Comparison of ENCODE assay signal across 8 cellular contexts in genomic region chr10:73865459-73866442, GRCh38. TPM values are rescaled to one million over a fixed set of nuclear protein-coding genes. Genes with fewer than 3 reads are reported as not detected.
DNase-seq lines count a peak whose midpoint lies in the region; ATAC-seq and TF ChIP-seq lines count a peak whose summit lies in the region.

No MANE protein-coding gene starts in this region.

- H3K9me3 Mint-ChIP-seq in CD8-positive, alpha-beta memory T cell: no peaks in the 10 kb centered on the region

- peak overlapping the region; percentile 80 to 91 (median 85) for H3K4me3 Mint-ChIP-seq in CD8-positive, alpha-beta memory T cell

- H3K4me1 Mint-ChIP-seq in CD8-positive, alpha-beta memory T cell: peaks cover 74 to 94% (median 83%) of the 10 kb centered on the region in 3 donors

- H3K36me3 Mint-ChIP-seq in CD8-positive, alpha-beta memory T cell: peaks cover 1 to 69% (median 3%) of the 10 kb centered on the region in 3 donors

- H3K4me3 ChIP-seq in CD8-positive, alpha-beta memory T cell (ENCODE audit: low read length): peak overlapping the region; percentile 71
- H3K4me3 ChIP-seq in OCI-LY1 (ENCODE audit: low read depth, low read length, poor library complexity, severe bottlenecking) (peak overlapping the region; percentile 45), mononuclear cell (ENCODE audit: low read length) (peak overlapping the region; percentile 17)

- no peak for TF ChIP-seq CTCF in OCI-LY1 (IDR thresholded peaks at IDR 0.05; ENCODE audit: low read length)

- H4K20me1 ChIP-seq in OCI-LY1 (ENCODE audit: insufficient read depth, low read length): no peaks in the 10 kb centered on the region

- no peak overlapping the region for H2AFZ ChIP-seq in OCI-LY1 (ENCODE audit: low read length)

- no peaks in the 10 kb centered on the region; the same call in 1 of the 2 replicates for H3F3A ChIP-seq in OCI-LY1 (ENCODE audit: insufficient read depth, low read length)

- H3K79me2 ChIP-seq in OCI-LY1 (ENCODE audit: insufficient read depth, low read length): no peaks in the 10 kb centered on the region

- H3K9me3 ChIP-seq in CD8-positive, alpha-beta memory T cell (ENCODE audit: low read length): no peaks in the 10 kb centered on the region
- no peaks in the 10 kb centered on the region for H3K9me3 ChIP-seq in OCI-LY1 (ENCODE audit: low read length)
- H3K9me3 ChIP-seq in mononuclear cell (ENCODE audit: low read depth, low read length): no peaks in the 10 kb centered on the region

- H3K4me1 ChIP-seq in CD8-positive, alpha-beta memory T cell (ENCODE audit: insufficient read depth, low read length): peaks cover 76% of the 10 kb centered on the region
- peaks cover 19% of the 10 kb centered on the region for H3K4me1 ChIP-seq in OCI-LY1 (ENCODE audit: insufficient read depth, low read length, severe bottlenecking)
- peaks cover 87% of the 10 kb centered on the region for H3K4me1 ChIP-seq in mononuclear cell (ENCODE audit: insufficient read depth, low read length)

- POLR2A ChIA-PET in CD8-positive, alpha-beta memory T cell (lab: Charles Lee): interaction anchor here (1.0 kb wide), 1 partner anchor 9 kb away, joined by 4 read pairs; the partner anchor contains the start of gene CAMK2G

- CTCF ChIA-PET in CD8-positive, alpha-beta memory T cell (lab: Charles Lee): interaction anchor here (0.8 to 16.5 kb wide), 6 partner anchors 11 to 75 kb away, joined by 3 to 201 read pairs (median 6); partner anchors contain the start of gene CAMK2G

- peaks cover 15% of the 10 kb centered on the region for H3K36me3 ChIP-seq in CD8-positive, alpha-beta memory T cell (ENCODE audit: insufficient read depth, low read length)
- peaks cover 6% of the 10 kb centered on the region; the same call in 1 of the 2 replicates for H3K36me3 ChIP-seq in OCI-LY1 (ENCODE audit: insufficient read depth, low read length)

- no peaks in the 10 kb centered on the region for H3K27me3 Mint-ChIP-seq in CD8-positive, alpha-beta memory T cell

- H3K27me3 ChIP-seq in CD8-positive, alpha-beta memory T cell (ENCODE audit: insufficient read depth, low read length, poor library complexity, severe bottlenecking): no peaks in the 10 kb centered on the region
- H3K27me3 ChIP-seq in OCI-LY1 (ENCODE audit: insufficient read depth, low read length): no peaks in the 10 kb centered on the region
- H3K27me3 ChIP-seq in mononuclear cell (ENCODE audit: insufficient read depth, low read length): no peaks in the 10 kb centered on the region

- peak overlapping the region; percentile 90 to 99 (median 96) for H3K27ac Mint-ChIP-seq in CD8-positive, alpha-beta memory T cell

- H3K9ac ChIP-seq in OCI-LY1 (ENCODE audit: low read length): peak overlapping the region; percentile 44; the same call in 1 of the 2 replicates

- peak; percentile 37 to 68 (median 44) for DNase-seq in CD8-positive, alpha-beta memory T cell
- peak; percentile 44 for DNase-seq in activated naive CD4-positive, alpha-beta T cell treated with Interleukin-2 at 50 U/mL for 16 hours
- DNase-seq in D341Med (ENCODE audit: low spot score) (no peak), DMS 273 (lab: John Stamatoyannopoulos, UW; ENCODE audit: unreplicated experiment) (no peak), inferior parietal cortex (ENCODE audit: extremely low spot score) (no peak)

- peak; percentile 84 for ATAC-seq in GM21786 (IDR thresholded peaks at IDR 0.05; ENCODE audit: unreplicated experiment)

- H3K4me2 ChIP-seq in OCI-LY1 (ENCODE audit: low read length): peak overlapping the region; percentile 64

- H3K9me2 ChIP-seq in OCI-LY1 (ENCODE audit: low read depth, low read length): no peaks in the 10 kb centered on the region

- H3K27ac ChIP-seq in CD8-positive, alpha-beta memory T cell (ENCODE audit: low read depth, low read length): peak overlapping the region; percentile 49
- H3K27ac ChIP-seq in OCI-LY1 (ENCODE audit: low read depth, low read length, poor library complexity, severe bottlenecking): peak overlapping the region; percentile 85

RNA-seq across cellular contexts. Expression of gene CAMK2G, which starts 8.6 kb away (rescaled TPM):
- 10 to 100 TPM; 17.3 to 17.5 TPM for total RNA-seq in CD8-positive, alpha-beta memory T cell
- polyA plus RNA-seq in CD8-positive, alpha-beta memory T cell: 8.1 TPM
- 25.9 TPM for total RNA-seq in mononuclear cell

RNA-seq across cellular contexts. Expression of gene PLAU, which starts 45.2 kb away (rescaled TPM):
- total RNA-seq in CD8-positive, alpha-beta memory T cell: 1 to 10 TPM; 1.2 to 1.6 TPM
- polyA plus RNA-seq in CD8-positive, alpha-beta memory T cell: not detected
- total RNA-seq in mononuclear cell: 9.7 TPM

RNA-seq across cellular contexts. Expression of gene NDST2, which starts 54.4 kb away (rescaled TPM):
- 10 to 100 TPM; 39.8 to 43.9 TPM for total RNA-seq in CD8-positive, alpha-beta memory T cell
- 25.3 TPM for polyA plus RNA-seq in CD8-positive, alpha-beta memory T cell
- 66.9 TPM for total RNA-seq in mononuclear cell

Comparison
In these comparisons a context has a peak if more than half of its experiments do, and no peak if none do; other contexts are left out.
1. DNase-seq: peak in CD8-positive, alpha-beta memory T cell (5 of 5) and activated naive CD4-positive, alpha-beta T cell treated with Interleukin-2 at 50 U/mL for 16 hours (single experiment); none in D341Med (single experiment), DMS 273 (single experiment) and inferior parietal cortex (single experiment).
2. H3K4me3 ChIP-seq: peak in every context shown above with its lines; median percentile 71 in CD8-positive, alpha-beta memory T cell; 45 in OCI-LY1; 17 in mononuclear cell.